In genomic region chr2:1716441-1716840, GRCh38 we compare ENCODE assay signal across 13 cellular contexts. TPM values are rescaled to one million over a fixed set of nuclear protein-coding genes. Genes with fewer than 3 reads are reported as not detected.
DNase-seq lines count a peak whose midpoint lies in the region; TF ChIP-seq lines count a peak whose summit lies in the region.
"Had no signal": no experiment of that assay in that cellular context is flagged by ENCODE, and none has a peak within 500 bp of the region (broad histone marks: within the 10 kb centered on the region; RNA-seq: fewer than 3 reads in every experiment).

No MANE protein-coding gene starts in this region.

- 84 to 99% methylated on average over 8 to 9 of the region's 9 CpGs for WGBS in lower leg skin, 2 donors

- H3K27ac ChIP-seq in C4-2B (peak overlapping the region; percentile 44), skeletal muscle tissue (ENCODE audit: low read depth, low read length) (peak overlapping the region; percentile 86)

- H3K27me3 ChIP-seq in skeletal muscle tissue (ENCODE audit: control insufficient read depth in 3 of 3, insufficient read depth in 3 of 3, low read length in 3 of 3) = peaks cover 0 to 27% (median 16%) of the 10 kb centered on the region in 3 donors

- CTCF ChIA-PET in MCF 10A (lab: Yijun Ruan, JAX) = no interaction called here

- peaks cover 38 to 55% (median 46%) of the 10 kb centered on the region in 3 donors for H3K4me1 ChIP-seq in skeletal muscle tissue (ENCODE audit: control insufficient read depth in 3 of 3, insufficient read depth in 3 of 3, low read length in 3 of 3)

- no peaks in the 10 kb centered on the region for H3K9me3 Mint-ChIP-seq in MCF 10A (ENCODE audit: unreplicated experiment)
- H3K9me3 Mint-ChIP-seq: WTC11 had no signal

- H3K27me3 Mint-ChIP-seq in MCF 10A (ENCODE audit: insufficient read depth, unreplicated experiment) = no peaks in the 10 kb centered on the region

- BruUV-seq in MCF 10A (replicated peaks; lab: Mats Ljungman, UMichigan) = no TSS peak

- DNase-seq in MCF 10A (ENCODE audit: unreplicated experiment) (no peak), lower leg skin (ENCODE audit: low spot score in 2 of 2) (peak; percentile 12 to 75), middle frontal gyrus (ENCODE audit: extremely low spot score, low spot score) (no peak), GOT3 (lab: John Stamatoyannopoulos, UW) (no peak)
- no peak for DNase-seq in stimulated activated CD4-positive, alpha-beta T cell treated with anti-CD3 and anti-CD28 coated beads, Interleukin-12 subunit alpha, Interleukin-12 subunit beta, amount 100 ng/mL, for 4 hours
- DNase-seq in activated CD8-positive, alpha-beta memory T cell treated with anti-CD3 and anti-CD28 coated beads for 24 hours = no peak
- DNase-seq: HCEC 1CT, MV-4-11 had no signal

- POLR2A ChIA-PET in MCF 10A (lab: Yijun Ruan, JAX) = interaction anchor here (1.5 to 2.4 kb wide), 3 partner anchors 8 to 15 kb away, joined by 6 to 25 read pairs (median 17); no protein-coding TSS in a partner anchor

- H3K4me1 Mint-ChIP-seq in MCF 10A (ENCODE audit: insufficient read depth, unreplicated experiment) = peaks cover 34% of the 10 kb centered on the region
- H3K4me1 Mint-ChIP-seq: activated T-helper 17 cell treated with anti-CD3 and anti-CD28 coated beads, Interleukin-2, amount 50 U/mL, for 72 hours had no signal

- H3K4me3 Mint-ChIP-seq in MCF 10A (ENCODE audit: unreplicated experiment) = no peak overlapping the region
- H3K4me3 Mint-ChIP-seq: activated T-helper 17 cell treated with anti-CD3 and anti-CD28 coated beads, Interleukin-2, amount 50 U/mL, for 72 hours; WTC11 had no signal

- TF ChIP-seq POLR2A in lower leg skin (IDR thresholded peaks at IDR 0.05) = no peak

- intact Hi-C loops in MCF 10A (cut with micrococcal nuclease) (no loop called here), lower leg skin (cut with DNase I; ENCODE audit: low total_unique reads) (no loop called here)

- no peaks in the 10 kb centered on the region for H3K36me3 ChIP-seq in skeletal muscle tissue (ENCODE audit: control insufficient read depth in 3 of 3, insufficient read depth in 3 of 3, low read length in 3 of 3)

- TF ChIP-seq CTCF in C4-2B (conservative IDR thresholded peaks at IDR 0.05) (no peak), MCF 10A (IDR thresholded peaks at IDR 0.05; ENCODE audit: unreplicated experiment) (no peak), lower leg skin (IDR thresholded peaks at IDR 0.05) (no peak)

- peaks cover 4% of the 10 kb centered on the region for H3K36me3 Mint-ChIP-seq in MCF 10A (ENCODE audit: insufficient read depth, unreplicated experiment)
- H3K36me3 Mint-ChIP-seq: WTC11 had no signal

- peak overlapping the region; percentile 94 for H3K27ac Mint-ChIP-seq in MCF 10A (ENCODE audit: low read depth, unreplicated experiment)
- H3K27ac Mint-ChIP-seq: activated T-helper 17 cell treated with anti-CD3 and anti-CD28 coated beads, Interleukin-2, amount 50 U/mL, for 72 hours had no signal

- H3K4me3 ChIP-seq in lower leg skin (ENCODE audit: low read depth, poor library complexity, severe bottlenecking) (no peak overlapping the region), skeletal muscle tissue (ENCODE audit: low read length in 3 of 3) (no peak overlapping the region)
- H3K4me3 ChIP-seq: GM12878 had no signal

- H3K9ac ChIP-seq in skeletal muscle tissue (ENCODE audit: low read depth in 1 of 3, low read length in 3 of 3) = peak overlapping the region in 1 of 3 donors; percentile 25

- H3K9me3 ChIP-seq in skeletal muscle tissue (ENCODE audit: control insufficient read depth in 3 of 3, low read length in 3 of 3) = no peaks in the 10 kb centered on the region

RNA-seq across cellular contexts. Expression of gene PXDN, which starts 27.9 kb away (rescaled TPM):
- total RNA-seq in MCF 10A (2022) = 96.1 and 114 TPM in 2 replicates
- 10 to 100 TPM in 1 of 4 donors, 1 to 10 TPM in 3; 4.7 to 13.7 (median 7.0) TPM for total RNA-seq in lower leg skin
- total RNA-seq in skeletal muscle tissue = 106 TPM
- total RNA-seq: activated T-helper 17 cell treated with anti-CD3 and anti-CD28 coated beads, Interleukin-2, amount 50 U/mL, for 72 hours had no signal

Comparison
In these comparisons a context has a peak if more than half of its experiments do, and no peak if none do; other contexts are left out.
1. DNase-seq: peak in lower leg skin (2 of 2); none in MCF 10A (single experiment), middle frontal gyrus (single experiment), stimulated activated CD4-positive, alpha-beta T cell treated with anti-CD3 and anti-CD28 coated beads, Interleukin-12 subunit alpha, Interleukin-12 subunit beta, amount 100 ng/mL, for 4 hours (single experiment), GOT3 (single experiment) and activated CD8-positive, alpha-beta memory T cell treated with anti-CD3 and anti-CD28 coated beads for 24 hours (single experiment).